Comparison of ENCODE assay signal across 17 cellular contexts in genomic region chr13:113057084-113057483, GRCh38. TPM values are rescaled to one million over a fixed set of nuclear protein-coding genes. Genes with fewer than 3 reads are reported as not detected.
A peak's percentile ranks its signal among the peaks of the same experiment; 100 is the strongest.
DNase-seq lines count a peak whose midpoint lies in the region; ATAC-seq and TF ChIP-seq lines count a peak whose summit lies in the region.
"Had no signal": no experiment of that assay in that cellular context is flagged by ENCODE, and none has a peak within 500 bp of the region (broad histone marks: within the 10 kb centered on the region; RNA-seq: fewer than 3 reads in every experiment).

No MANE protein-coding gene starts in this region.

- peaks cover 10% of the 10 kb centered on the region for H3K27me3 Mint-ChIP-seq in chondrocyte (ENCODE audit: low read depth)
- no peaks in the 10 kb centered on the region for H3K27me3 Mint-ChIP-seq in activated CD4-positive, alpha-beta memory T cell treated with anti-CD3 and anti-CD28 coated beads for 36 hours
- H3K27me3 Mint-ChIP-seq: CD4-positive, alpha-beta T cell had no signal

- H3K36me3 ChIP-seq in lower lobe of right lung (peaks cover 4% of the 10 kb centered on the region), spleen (peaks cover 0 to 13% (median 0%) of the 10 kb centered on the region in 6 donors), vagina (no peaks in the 10 kb centered on the region)
- H3K36me3 ChIP-seq: BE2C, HAP-1 had no signal

- H3K27me3 ChIP-seq in lower lobe of right lung (ENCODE audit: low read depth) (peaks cover 4% of the 10 kb centered on the region), spleen (replicated peaks in 1 of 7) (peaks cover 0 to 4% (median 0%) of the 10 kb centered on the region in 7 donors), vagina (no peaks in the 10 kb centered on the region)
- H3K27me3 ChIP-seq: BE2C had no signal

- CTCF ChIA-PET in activated CD4-positive, alpha-beta memory T cell treated with anti-CD3 and anti-CD28 coated beads for 36 hours (lab: Charles Lee), result no interaction called here

- H3K4me3 Mint-ChIP-seq in chondrocyte (ENCODE audit: unreplicated experiment), result no peak overlapping the region
- H3K4me3 Mint-ChIP-seq in activated CD4-positive, alpha-beta memory T cell treated with anti-CD3 and anti-CD28 coated beads for 36 hours, result no peak overlapping the region
- H3K4me3 Mint-ChIP-seq: CD4-positive, alpha-beta T cell had no signal

- no peaks in the 10 kb centered on the region for H3K9me3 Mint-ChIP-seq in chondrocyte (ENCODE audit: low read depth)
- H3K9me3 Mint-ChIP-seq in activated CD4-positive, alpha-beta memory T cell treated with anti-CD3 and anti-CD28 coated beads for 36 hours, result no peaks in the 10 kb centered on the region
- H3K9me3 Mint-ChIP-seq: CD4-positive, alpha-beta T cell had no signal

- peaks cover 4% of the 10 kb centered on the region for H3K4me1 Mint-ChIP-seq in chondrocyte (ENCODE audit: low read depth)
- no peaks in the 10 kb centered on the region for H3K4me1 Mint-ChIP-seq in activated CD4-positive, alpha-beta memory T cell treated with anti-CD3 and anti-CD28 coated beads for 36 hours (ENCODE audit: low read depth)

- H3K4me1 ChIP-seq in lower lobe of right lung (no peaks in the 10 kb centered on the region), spleen (no peaks in the 10 kb centered on the region), vagina (peaks cover 6% of the 10 kb centered on the region)
- H3K4me1 ChIP-seq: BE2C, Caco-2, HAP-1 had no signal

- DNase-seq in chondrocyte (ENCODE audit: low spot score) (peak; percentile 44), lower lobe of right lung (peak; percentile 2), spleen (peak; percentile 5), KBM-7 (no peak), MV-4-11 (lab: John Stamatoyannopoulos, UW) (no peak), vagina (ENCODE audit: extremely low spot score in 2 of 2) (no peak)
- no peak for DNase-seq in activated CD4-positive, alpha-beta memory T cell treated with anti-CD3 and anti-CD28 coated beads for 36 hours
- DNase-seq: ACHN; BE2C; C1 segment of cervical spinal cord; Caco-2; CD4-positive, alpha-beta T cell; GDM1; GM23248 had no signal

- TF ChIP-seq CTCF in chondrocyte (IDR thresholded peaks at IDR 0.05) (no peak), lower lobe of right lung (IDR thresholded peaks at IDR 0.05) (no peak), spleen (IDR thresholded peaks at IDR 0.05 in 8 of 11, conservative IDR thresholded peaks at IDR 0.05 in 3 of 11) (no peak), vagina (IDR thresholded peaks at IDR 0.05) (no peak)

- H3K9me3 ChIP-seq in lower lobe of right lung, result no peaks in the 10 kb centered on the region
- H3K9me3 ChIP-seq in spleen, result peaks cover 0 to 9% (median 0%) of the 10 kb centered on the region in 8 donors
- no peaks in the 10 kb centered on the region for H3K9me3 ChIP-seq in vagina
- H3K9me3 ChIP-seq: BE2C, Caco-2, HAP-1 had no signal

- POLR2A ChIA-PET in activated CD4-positive, alpha-beta memory T cell treated with anti-CD3 and anti-CD28 coated beads for 36 hours (lab: Charles Lee), result no interaction called here

- TF ChIP-seq POLR2A in spleen (IDR thresholded peaks at IDR 0.05) (no peak), vagina (IDR thresholded peaks at IDR 0.05) (no peak)

- peaks cover 3% of the 10 kb centered on the region for H3K36me3 Mint-ChIP-seq in chondrocyte (ENCODE audit: low read depth)
- H3K36me3 Mint-ChIP-seq in activated CD4-positive, alpha-beta memory T cell treated with anti-CD3 and anti-CD28 coated beads for 36 hours, result no peaks in the 10 kb centered on the region

- no peak overlapping the region for H3K27ac Mint-ChIP-seq in chondrocyte (ENCODE audit: unreplicated experiment)
- H3K27ac Mint-ChIP-seq in activated CD4-positive, alpha-beta memory T cell treated with anti-CD3 and anti-CD28 coated beads for 36 hours, result no peak overlapping the region
- H3K27ac Mint-ChIP-seq: CD4-positive, alpha-beta T cell had no signal

- intact Hi-C loops in lower lobe of right lung (cut with DNase I), result no loop called here
- intact Hi-C loops in spleen (cut with DNase I; ENCODE audit: low total_unique reads), result loop anchor here (10.0 kb wide), 1 partner anchor 168 kb away; no protein-coding TSS in a partner anchor
- intact Hi-C loops in activated CD4-positive, alpha-beta memory T cell treated with anti-CD3 and anti-CD28 coated beads for 36 hours (cut with micrococcal nuclease), result no loop called here
- intact Hi-C loops in vagina (cut with DNase I), result no loop called here

- in situ Hi-C loops in KBM-7 (cut with MboI; ENCODE audit: low pct_unique_long_range_greater_than_20kb, low sequenced_read_pairs), result no loop called here

- no peak overlapping the region for H3K4me3 ChIP-seq in lower lobe of right lung
- no peak overlapping the region for H3K4me3 ChIP-seq in spleen
- no peak overlapping the region for H3K4me3 ChIP-seq in vagina
- H3K4me3 ChIP-seq: GM23248, HAP-1 had no signal

- no peak overlapping the region for H3K27ac ChIP-seq in lower lobe of right lung
- H3K27ac ChIP-seq in spleen, result no peak overlapping the region
- no peak overlapping the region for H3K27ac ChIP-seq in vagina
- H3K27ac ChIP-seq: GM23248 had no signal

- ATAC-seq in lower lobe of right lung, result no peak

- WGBS in spleen, 5 donors, result 86 to 94% (median 92%) methylated on average over 1 of the region's 1 CpG; no CpG with 5 or more reads in 1 of the 5 donors

RNA-seq across cellular contexts. Expression of gene F7, which starts 48.5 kb away (rescaled TPM):
- 0.34 to 0.85 TPM (median 0.60 TPM) in 3 replicates for total RNA-seq in chondrocyte
- not detected for total RNA-seq in lower lobe of right lung
- total RNA-seq in spleen, result not detected
- polyA plus RNA-seq in spleen, result under 1 TPM in 1 of 3 donors, not detected in 2; 0.03 TPM
- total RNA-seq in activated CD4-positive, alpha-beta memory T cell treated with anti-CD3 and anti-CD28 coated beads for 36 hours, result under 1 TPM; 0.29 to 0.56 TPM
- not detected for total RNA-seq in vagina
- total RNA-seq: CD4-positive, alpha-beta T cell; GM23248; H4; HT-29 had no signal
- polyA plus RNA-seq: GM23248 had no signal

Comparison
In these comparisons a context has a peak if more than half of its experiments do, and no peak if none do; other contexts are left out.
1. DNase-seq: peak in chondrocyte (single experiment), lower lobe of right lung (single experiment) and spleen (single experiment); none in KBM-7 (single experiment), activated CD4-positive, alpha-beta memory T cell treated with anti-CD3 and anti-CD28 coated beads for 36 hours (single experiment), MV-4-11 (single experiment) and vagina (0 of 2).